Comparison of ENCODE assay signal across 10 cellular contexts in the genomic region with DNA sequence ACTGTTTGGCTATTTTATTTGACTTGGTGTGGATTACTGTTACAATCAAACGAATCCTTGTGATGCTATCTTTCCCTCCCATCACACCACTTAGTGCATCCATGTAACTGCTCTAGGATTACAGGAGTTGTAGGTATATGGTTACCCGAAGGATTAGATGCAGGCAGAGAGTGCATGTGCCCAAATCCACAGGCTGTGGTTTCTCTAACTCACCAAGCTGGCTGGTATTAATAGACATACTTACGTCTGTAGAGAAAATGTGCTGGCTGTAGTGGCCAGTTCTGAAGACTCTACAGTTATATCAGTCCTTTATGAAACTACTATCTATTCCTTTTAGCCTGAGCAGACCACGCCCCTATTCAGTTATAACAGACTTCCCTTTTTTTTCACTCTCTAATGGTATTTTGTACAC. TPM values are rescaled to one million over a fixed set of nuclear protein-coding genes. Genes with fewer than 3 reads are reported as not detected.
DNase-seq lines count a peak whose midpoint lies in the region; ATAC-seq, FAIRE-seq and TF ChIP-seq lines count a peak whose summit lies in the region.
"Had no signal": no experiment of that assay in that cellular context is flagged by ENCODE, and none has a peak within 500 bp of the region (broad histone marks: within the 10 kb centered on the region; RNA-seq: fewer than 3 reads in every experiment).

No MANE protein-coding gene starts in this region.

- peaks cover 0 to 4% (median 0%) of the 10 kb centered on the region in 5 experiments for H3K9me3 Mint-ChIP-seq in brain

- H3K27ac Mint-ChIP-seq in brain: peak overlapping the region in 4 of 5 experiments; percentile 8 to 100 (median 98)

- H3K27ac ChIP-seq in GM23248 (peak overlapping the region; percentile 96), OCI-LY1 (ENCODE audit: low read depth, low read length, poor library complexity, severe bottlenecking) (peak overlapping the region; percentile 92), kidney (ENCODE audit: low read depth in 2 of 2, low read length in 2 of 2) (no peak overlapping the region)

- intact Hi-C loops in kidney (cut with DNase I): no loop called here

- H3K9ac ChIP-seq in GM23248 (peak overlapping the region; percentile 47), OCI-LY1 (ENCODE audit: low read length) (peak overlapping the region; percentile 83), kidney (ENCODE audit: low read length in 2 of 2) (no peak overlapping the region)

- peak overlapping the region; percentile 37 to 94 (median 90) for H3K4me3 Mint-ChIP-seq in brain

- H3K9me3 ChIP-seq in GM23248 (ENCODE audit: low read depth): no peaks in the 10 kb centered on the region
- no peaks in the 10 kb centered on the region for H3K9me3 ChIP-seq in OCI-LY1 (ENCODE audit: low read length)
- H3K9me3 ChIP-seq in kidney (ENCODE audit: control insufficient read depth in 1 of 2, low read length in 2 of 2): no peaks in the 10 kb centered on the region
- H3K9me3 ChIP-seq: tibial nerve had no signal

- peaks cover 14% of the 10 kb centered on the region for H3K36me3 Mint-ChIP-seq in brain

- H2AFZ ChIP-seq in GM23248 (peak overlapping the region; percentile 63), OCI-LY1 (ENCODE audit: low read length) (no peak overlapping the region)

- H3K4me3 ChIP-seq in GM23248 (peak overlapping the region; percentile 84), OCI-LY1 (ENCODE audit: low read depth, low read length, poor library complexity, severe bottlenecking) (peak overlapping the region; percentile 93), kidney (ENCODE audit: low read length in 2 of 2) (no peak overlapping the region)

- WGBS in GM23248 (ENCODE audit: low coverage in 1 of 2, low lambda C conversion rate in 2 of 2, missing lambda C conversion rate in 2 of 2), 2 experiments: 35 to 37% methylated on average over 4 of the region's 4 CpGs

- FAIRE-seq in kidney (lab: Jason Lieb, UNC): no peak

- H3K4me1 ChIP-seq in GM23248 (ENCODE audit: insufficient read depth) (peaks cover 29% of the 10 kb centered on the region), OCI-LY1 (ENCODE audit: insufficient read depth, low read length, severe bottlenecking) (peaks cover 39% of the 10 kb centered on the region), kidney (ENCODE audit: control insufficient read depth in 1 of 2, insufficient read depth in 1 of 2, low read depth in 1 of 2, low read length in 2 of 2) (peaks cover 9 to 14% of the 10 kb centered on the region in 2 donors)

- peak overlapping the region; percentile 64 for H3K4me2 ChIP-seq in GM23248 (ENCODE audit: unreplicated experiment)
- H3K4me2 ChIP-seq in OCI-LY1 (ENCODE audit: low read length): peak overlapping the region; percentile 84

- no peak for ATAC-seq in HG02678 (IDR thresholded peaks at IDR 0.05; ENCODE audit: unreplicated experiment)
- ATAC-seq: naive thymus-derived CD4-positive, alpha-beta T cell had no signal

- no peaks in the 10 kb centered on the region for H3K27me3 ChIP-seq in GM23248 (replicated peaks; ENCODE audit: insufficient read depth)
- no peaks in the 10 kb centered on the region for H3K27me3 ChIP-seq in OCI-LY1 (ENCODE audit: insufficient read depth, low read length)
- H3K27me3 ChIP-seq: tibial nerve had no signal

- H3K36me3 ChIP-seq in GM23248 (ENCODE audit: low read depth) (peaks cover 15% of the 10 kb centered on the region), OCI-LY1 (ENCODE audit: insufficient read depth, low read length) (peaks cover 26% of the 10 kb centered on the region), kidney (ENCODE audit: control insufficient read depth in 1 of 2, insufficient read depth in 2 of 2, low read length in 2 of 2) (peaks cover 0 to 10% of the 10 kb centered on the region in 2 donors)

- H3K9me2 ChIP-seq in GM23248 (ENCODE audit: insufficient read depth) (no peaks in the 10 kb centered on the region), OCI-LY1 (ENCODE audit: low read depth, low read length) (no peaks in the 10 kb centered on the region)

- peaks cover 8% of the 10 kb centered on the region for H3K27me3 Mint-ChIP-seq in brain

- H3K79me2 ChIP-seq in GM23248 (ENCODE audit: insufficient read depth) (peaks cover 23% of the 10 kb centered on the region), OCI-LY1 (ENCODE audit: insufficient read depth, low read length) (peaks cover 31% of the 10 kb centered on the region)

- DNase-seq in A172 (ENCODE audit: low spot score) (peak; percentile 33), GM23248 (peak; percentile 27), kidney (no peak), ecto neural progenitor cell (ENCODE audit: low spot score) (no peak)
- no peak for DNase-seq in effector CD8-positive, alpha-beta T cell (lab: John Stamatoyannopoulos, UW)
- DNase-seq: naive thymus-derived CD4-positive, alpha-beta T cell had no signal

- peaks cover 38% of the 10 kb centered on the region for H3K4me1 Mint-ChIP-seq in brain

- H3F3A ChIP-seq in GM23248 (ENCODE audit: insufficient read depth) (peaks cover 26% of the 10 kb centered on the region), OCI-LY1 (ENCODE audit: insufficient read depth, low read length) (peaks cover 14% of the 10 kb centered on the region; the same call in 1 of the 2 replicates)

- no peak for TF ChIP-seq CTCF in OCI-LY1 (IDR thresholded peaks at IDR 0.05; ENCODE audit: low read length)
- no peak for TF ChIP-seq CTCF in brain (conservative IDR thresholded peaks at IDR 0.05)
- no peak for TF ChIP-seq CTCF in kidney (IDR thresholded peaks at IDR 0.05; ENCODE audit: borderline replicate concordance, extremely low read depth, insufficient read depth)

- H4K20me1 ChIP-seq in GM23248 (ENCODE audit: insufficient read depth) (no peaks in the 10 kb centered on the region), OCI-LY1 (ENCODE audit: insufficient read depth, low read length) (no peaks in the 10 kb centered on the region)

- in situ Hi-C loops in GM23248 (cut with MboI): no loop called here

RNA-seq across cellular contexts. Expression of gene HMGB1, which starts 1.1 kb away (rescaled TPM):
- 831 and 1,184 TPM in 2 replicates for total RNA-seq in A172 (2014; rRNA removed; shearing (Covaris generic))
- total RNA-seq in GM23248 (2014; rRNA removed; shearing (Covaris generic)): 193 and 233 TPM in 2 replicates
- polyA plus RNA-seq in GM23248 (2016; fragmentation: Nextera tagmentation; extraction: Ambion mirVana): 417 and 430 TPM in 2 replicates
- polyA plus RNA-seq in brain (ENCODE audit: insufficient read depth, low read depth, low replicate concordance): 230 TPM
- total RNA-seq in kidney: 264 TPM
- 247 TPM for polyA plus RNA-seq in kidney (ENCODE audit: insufficient read depth, low read depth, low replicate concordance)

RNA-seq across cellular contexts. Expression of gene UBE2L5, which starts 44.6 kb away (rescaled TPM):
- total RNA-seq in A172 (2014; rRNA removed; shearing (Covaris generic)): not detected in 2 replicates
- total RNA-seq in GM23248 (2014; rRNA removed; shearing (Covaris generic)): not detected in 2 replicates
- polyA plus RNA-seq in GM23248 (2016; fragmentation: Nextera tagmentation; extraction: Ambion mirVana): not detected in 2 replicates
- polyA plus RNA-seq in brain (ENCODE audit: insufficient read depth, low read depth, low replicate concordance): not detected
- not detected for total RNA-seq in kidney
- not detected for polyA plus RNA-seq in kidney (ENCODE audit: insufficient read depth, low read depth, low replicate concordance)
- total RNA-seq: naive thymus-derived CD4-positive, alpha-beta T cell; tibial nerve had no signal

Comparison
In these comparisons a context has a peak if more than half of its experiments do, and no peak if none do; other contexts are left out.
1. DNase-seq: peak in A172 (single experiment) and GM23248 (single experiment); none in kidney (single experiment), ecto neural progenitor cell (single experiment) and effector CD8-positive, alpha-beta T cell (single experiment).
2. H3K27ac ChIP-seq: peak in GM23248 (single experiment) and OCI-LY1 (single experiment); none in kidney (0 of 2).
3. H3K4me3 ChIP-seq: peak in GM23248 (single experiment) and OCI-LY1 (single experiment); none in kidney (0 of 2).
4. H3K9ac ChIP-seq: peak in GM23248 (single experiment) and OCI-LY1 (single experiment); none in kidney (0 of 2).